In the genomic region with DNA sequence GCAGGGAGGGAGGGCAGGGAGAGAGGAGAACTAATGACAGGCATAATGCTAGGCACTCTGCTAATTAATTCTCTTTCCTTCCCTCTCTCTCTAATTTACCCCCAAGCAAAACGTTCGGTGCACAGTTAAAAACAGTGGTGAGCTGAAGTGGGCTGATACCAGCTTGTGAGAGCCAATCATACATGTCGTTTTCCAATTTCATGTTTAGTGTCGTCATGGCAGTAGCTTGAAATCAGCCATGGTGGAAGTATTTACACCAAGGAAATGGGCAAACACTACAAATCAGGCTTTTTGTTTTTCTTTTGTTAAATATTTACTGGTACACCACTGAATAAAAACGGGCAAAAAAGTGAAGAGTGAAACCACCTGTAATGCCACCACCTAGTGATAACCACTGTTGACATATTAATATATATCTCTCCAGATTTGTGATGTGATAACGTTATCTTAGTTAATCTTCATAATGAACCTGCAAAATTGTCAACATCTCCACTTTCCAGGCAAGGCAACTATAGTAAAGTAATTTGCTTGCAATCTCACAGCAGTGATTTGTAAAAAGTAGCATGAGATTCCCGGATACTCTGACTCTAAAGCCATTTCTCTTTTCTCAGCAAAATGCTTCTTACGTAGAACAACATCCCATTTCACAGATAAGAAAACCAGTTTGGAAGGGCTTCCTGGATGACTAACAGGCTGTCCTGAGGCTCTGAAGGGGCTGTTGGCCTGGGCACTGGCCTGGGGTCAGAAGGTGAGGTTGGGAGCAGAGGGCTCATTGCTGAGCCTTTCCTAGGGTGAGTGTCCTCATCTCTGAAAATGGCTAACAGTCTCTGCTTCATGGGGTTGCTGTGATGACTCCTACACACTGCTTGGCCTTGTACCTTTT, we compare ENCODE assay signal across 1 cellular context.
TF ChIP-seq lines count a peak whose summit lies in the region.

No MANE protein-coding gene starts in this region.

TF ChIP-seq in H1, 55 proteins besides CTCF, POLR2A, EP300 and RAD21 (continued from another document):
- TF ChIP-seq CEBPB (IDR thresholded peaks at IDR 0.05; ENCODE audit: low read depth, low read length) (no peak), SP1 (IDR thresholded peaks at IDR 0.05; ENCODE audit: low read depth, low read length) (no peak), TAF1 (IDR thresholded peaks at IDR 0.05; ENCODE audit: low read depth, low read length) (no peak)
